In genomic region chr1:239654998-239655397, GRCh38 we compare ENCODE assay signal across 25 cellular contexts.
"Had no signal": no experiment of that assay in that cellular context is flagged by ENCODE, and none has a peak within 500 bp of the region (broad histone marks: within the 10 kb centered on the region; RNA-seq: fewer than 3 reads in every experiment).

No MANE protein-coding gene starts in this region.

- DNase-seq: activated CD4-positive, alpha-beta T cell treated with anti-CD3 and anti-CD28 coated beads, Interleukin-2, amount 50 U/mL, for 4 hours; activated CD8-positive, alpha-beta T cell treated with anti-CD3 and anti-CD28 coated beads, Interleukin-2, amount 10 ng/mL, durations not matched to agents 7 days and 5 days; activated gamma-delta T cell; activated naive CD4-positive, alpha-beta T cell treated with Interleukin-2 at 50 U/mL for 16 hours; activated naive CD8-positive, alpha-beta T cell treated with anti-CD3 and anti-CD28 coated beads, Interleukin-2, amount 10 ng/mL, durations not matched to agents 7 days and 5 days; activated T-cell treated with anti-CD3 and anti-CD28 coated beads, Interleukin-2, amount 50 U/mL, for 24 hours; amygdala; KG1; NCI-H1092; NCI-H1436 treated with DMSO at 0.1 percent for 48 hours; NCI-H1694 treated with DMSO at 0.1 percent for 48 hours; NCI-H2029; NCI-H345; NCI-H524 treated with DMSO at 0.1 percent for 48 hours; SHP77; SJCRH30; T1000 had no signal

- H3K27ac ChIP-seq: ascending aorta, cardiac muscle cell, SJCRH30, SK-N-MC had no signal

- H3K36me3 ChIP-seq: ascending aorta, cardiac muscle cell, SJCRH30 had no signal

- H3K4me1 Mint-ChIP-seq: activated CD4-positive, alpha-beta T cell treated with anti-CD3 and anti-CD28 coated beads, Interleukin-2, amount 10 ng/mL, durations not matched to agents 24 days and 14 days; activated naive CD4-positive, alpha-beta T cell treated with anti-CD3 and anti-CD28 coated beads, Interleukin-2, amount 50 U/mL, for 24 hours; activated naive CD8-positive, alpha-beta T cell treated with anti-CD3 and anti-CD28 coated beads, Interleukin-2, amount 10 ng/mL, durations not matched to agents 7 days and 5 days; central memory CD8-positive, alpha-beta T cell had no signal

- H3K4me3 Mint-ChIP-seq: activated CD4-positive, alpha-beta T cell treated with anti-CD3 and anti-CD28 coated beads, Interleukin-2, amount 10 ng/mL, durations not matched to agents 24 days and 14 days; activated CD8-positive, alpha-beta T cell treated with anti-CD3 and anti-CD28 coated beads, Interleukin-2, amount 10 ng/mL, durations not matched to agents 7 days and 5 days; activated naive CD4-positive, alpha-beta T cell treated with anti-CD3 and anti-CD28 coated beads, Interleukin-2, amount 50 U/mL, for 24 hours; activated naive CD8-positive, alpha-beta T cell treated with anti-CD3 and anti-CD28 coated beads, Interleukin-2, amount 10 ng/mL, durations not matched to agents 7 days and 5 days; activated T-cell treated with anti-CD3 and anti-CD28 coated beads, Interleukin-2, amount 50 U/mL, for 24 hours; central memory CD8-positive, alpha-beta T cell had no signal

- H3K4me1 ChIP-seq: ascending aorta, SJCRH30 had no signal

- H3K27me3 Mint-ChIP-seq: activated CD4-positive, alpha-beta T cell treated with anti-CD3 and anti-CD28 coated beads, Interleukin-2, amount 10 ng/mL, durations not matched to agents 24 days and 14 days; activated naive CD4-positive, alpha-beta T cell treated with anti-CD3 and anti-CD28 coated beads, Interleukin-2, amount 50 U/mL, for 24 hours; activated naive CD8-positive, alpha-beta T cell treated with anti-CD3 and anti-CD28 coated beads, Interleukin-2, amount 10 ng/mL, durations not matched to agents 7 days and 5 days; activated T-cell treated with anti-CD3 and anti-CD28 coated beads, Interleukin-2, amount 50 U/mL, for 24 hours; central memory CD8-positive, alpha-beta T cell had no signal

- H3K4me3 ChIP-seq: ascending aorta, cardiac muscle cell, SJCRH30, SK-N-MC had no signal

- H3K27me3 ChIP-seq: ascending aorta, cardiac muscle cell, SJCRH30 had no signal

- H3K27ac Mint-ChIP-seq: activated CD4-positive, alpha-beta T cell treated with anti-CD3 and anti-CD28 coated beads, Interleukin-2, amount 10 ng/mL, durations not matched to agents 24 days and 14 days; activated CD8-positive, alpha-beta T cell treated with anti-CD3 and anti-CD28 coated beads, Interleukin-2, amount 10 ng/mL, durations not matched to agents 7 days and 5 days; activated naive CD4-positive, alpha-beta T cell treated with anti-CD3 and anti-CD28 coated beads, Interleukin-2, amount 50 U/mL, for 24 hours; activated naive CD8-positive, alpha-beta T cell treated with anti-CD3 and anti-CD28 coated beads, Interleukin-2, amount 10 ng/mL, durations not matched to agents 7 days and 5 days; activated T-cell treated with anti-CD3 and anti-CD28 coated beads, Interleukin-2, amount 50 U/mL, for 24 hours; activated T-helper 2 cell treated with anti-CD3 and anti-CD28 coated beads, Interferon-gamma antibody, Interleukin-2, Interleukin-4, amounts not matched to agents 10 μg/mL and 5 μg/mL and 100 μg/mL, durations not matched to agents 14 hours and 24 hours and 36 hours had no signal

- H3K36me3 Mint-ChIP-seq: activated naive CD4-positive, alpha-beta T cell treated with anti-CD3 and anti-CD28 coated beads, Interleukin-2, amount 50 U/mL, for 24 hours; activated naive CD8-positive, alpha-beta T cell treated with anti-CD3 and anti-CD28 coated beads, Interleukin-2, amount 10 ng/mL, durations not matched to agents 7 days and 5 days had no signal

- H3K9me3 Mint-ChIP-seq: activated CD4-positive, alpha-beta T cell treated with anti-CD3 and anti-CD28 coated beads, Interleukin-2, amount 10 ng/mL, durations not matched to agents 24 days and 14 days; activated naive CD4-positive, alpha-beta T cell treated with anti-CD3 and anti-CD28 coated beads, Interleukin-2, amount 50 U/mL, for 24 hours; activated naive CD8-positive, alpha-beta T cell treated with anti-CD3 and anti-CD28 coated beads, Interleukin-2, amount 10 ng/mL, durations not matched to agents 7 days and 5 days; activated T-cell treated with anti-CD3 and anti-CD28 coated beads, Interleukin-2, amount 50 U/mL, for 24 hours; activated T-helper 2 cell treated with anti-CD3 and anti-CD28 coated beads, Interferon-gamma antibody, Interleukin-2, Interleukin-4, amounts not matched to agents 10 μg/mL and 5 μg/mL and 100 μg/mL, durations not matched to agents 14 hours and 24 hours and 36 hours had no signal

- ATAC-seq: activated CD8-positive, alpha-beta T cell treated with anti-CD3 and anti-CD28 coated beads, Interleukin-2, amount 10 ng/mL, durations not matched to agents 7 days and 5 days; Panc1 had no signal

- H3K9me3 ChIP-seq: ascending aorta, SJCRH30 had no signal
